ENCODE assay signal across 1 cellular context in the genomic region with DNA sequence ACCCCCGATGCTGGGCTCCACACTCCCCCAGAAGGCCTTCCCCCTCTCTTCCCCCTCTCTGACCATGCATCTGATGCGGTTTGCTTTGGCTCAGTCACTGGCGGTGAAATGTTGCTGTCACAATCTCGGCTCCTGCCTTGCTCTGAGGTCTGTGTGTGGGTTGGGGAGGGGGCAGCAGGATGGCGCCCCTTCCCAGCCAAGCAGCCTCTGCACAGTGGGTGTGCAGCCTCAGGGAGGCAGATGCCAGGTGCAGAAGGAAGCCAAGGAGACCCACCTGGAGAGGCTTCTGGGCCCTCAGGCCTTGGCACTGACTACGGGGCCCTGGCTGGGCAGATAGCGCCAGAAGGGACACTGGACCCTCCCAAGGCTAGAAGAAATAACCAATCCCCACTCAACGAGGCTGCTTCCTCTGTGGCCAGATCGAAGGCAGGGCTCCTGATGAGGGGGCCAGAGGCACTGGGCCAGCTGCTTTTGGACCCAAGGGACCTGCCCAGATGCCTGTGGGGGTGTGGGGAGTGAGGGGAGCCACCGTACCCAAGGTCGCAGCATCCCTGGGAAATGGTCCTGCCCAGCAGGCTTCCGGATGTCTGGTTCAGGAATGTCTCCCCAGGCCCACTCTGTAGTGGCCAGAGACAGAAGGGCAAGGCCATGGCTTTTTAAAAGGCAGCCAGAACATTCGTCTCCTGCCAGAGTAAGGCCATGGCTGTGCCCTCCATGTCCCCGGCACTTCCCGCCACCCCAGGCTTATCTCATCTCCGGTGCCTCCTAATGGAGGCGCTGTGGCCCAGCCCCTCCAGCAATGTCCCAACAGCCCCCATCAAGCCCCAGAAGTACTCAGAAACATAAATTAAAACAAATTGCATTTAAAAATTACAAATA.
A peak's percentile ranks its signal among the peaks of the same experiment; 100 is the strongest.
TF ChIP-seq lines count a peak whose summit lies in the region.

No MANE protein-coding gene starts in this region.

TF ChIP-seq in HEK293, 187 proteins besides CTCF, POLR2A, EP300 and RAD21 (continued from another document):
- TF ChIP-seq ZIC2 (tag by site-specific recombination; IDR thresholded peaks at IDR 0.05): no peak
- TF ChIP-seq ZFHX2 (tag by site-specific recombination; conservative IDR thresholded peaks at IDR 0.05): peak; percentile 76
- TF ChIP-seq, protein P1, sequence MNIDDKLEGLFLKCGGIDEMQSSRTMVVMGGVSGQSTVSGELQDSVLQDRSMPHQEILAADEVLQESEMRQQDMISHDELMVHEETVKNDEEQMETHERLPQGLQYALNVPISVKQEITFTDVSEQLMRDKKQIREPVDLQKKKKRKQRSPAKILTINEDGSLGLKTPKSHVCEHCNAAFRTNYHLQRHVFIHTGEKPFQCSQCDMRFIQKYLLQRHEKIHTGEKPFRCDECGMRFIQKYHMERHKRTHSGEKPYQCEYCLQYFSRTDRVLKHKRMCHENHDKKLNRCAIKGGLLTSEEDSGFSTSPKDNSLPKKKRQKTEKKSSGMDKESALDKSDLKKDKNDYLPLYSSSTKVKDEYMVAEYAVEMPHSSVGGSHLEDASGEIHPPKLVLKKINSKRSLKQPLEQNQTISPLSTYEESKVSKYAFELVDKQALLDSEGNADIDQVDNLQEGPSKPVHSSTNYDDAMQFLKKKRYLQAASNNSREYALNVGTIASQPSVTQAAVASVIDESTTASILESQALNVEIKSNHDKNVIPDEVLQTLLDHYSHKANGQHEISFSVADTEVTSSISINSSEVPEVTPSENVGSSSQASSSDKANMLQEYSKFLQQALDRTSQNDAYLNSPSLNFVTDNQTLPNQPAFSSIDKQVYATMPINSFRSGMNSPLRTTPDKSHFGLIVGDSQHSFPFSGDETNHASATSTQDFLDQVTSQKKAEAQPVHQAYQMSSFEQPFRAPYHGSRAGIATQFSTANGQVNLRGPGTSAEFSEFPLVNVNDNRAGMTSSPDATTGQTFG (tag by site-specific recombination; IDR thresholded peaks at IDR 0.05; ENCODE audit: borderline replicate concordance): no peak
- TF ChIP-seq ZNF501 (tag by site-specific recombination; IDR thresholded peaks at IDR 0.05): no peak
- peak; percentile 74 for TF ChIP-seq ZNF341 (tag by site-specific recombination; IDR thresholded peaks at IDR 0.05; ENCODE audit: low read depth)
- TF ChIP-seq ZNF335 (tag by site-specific recombination; conservative IDR thresholded peaks at IDR 0.05): no peak
- TF ChIP-seq ZNF791 (tag by site-specific recombination; IDR thresholded peaks at IDR 0.05): no peak
- TF ChIP-seq, protein P2, sequence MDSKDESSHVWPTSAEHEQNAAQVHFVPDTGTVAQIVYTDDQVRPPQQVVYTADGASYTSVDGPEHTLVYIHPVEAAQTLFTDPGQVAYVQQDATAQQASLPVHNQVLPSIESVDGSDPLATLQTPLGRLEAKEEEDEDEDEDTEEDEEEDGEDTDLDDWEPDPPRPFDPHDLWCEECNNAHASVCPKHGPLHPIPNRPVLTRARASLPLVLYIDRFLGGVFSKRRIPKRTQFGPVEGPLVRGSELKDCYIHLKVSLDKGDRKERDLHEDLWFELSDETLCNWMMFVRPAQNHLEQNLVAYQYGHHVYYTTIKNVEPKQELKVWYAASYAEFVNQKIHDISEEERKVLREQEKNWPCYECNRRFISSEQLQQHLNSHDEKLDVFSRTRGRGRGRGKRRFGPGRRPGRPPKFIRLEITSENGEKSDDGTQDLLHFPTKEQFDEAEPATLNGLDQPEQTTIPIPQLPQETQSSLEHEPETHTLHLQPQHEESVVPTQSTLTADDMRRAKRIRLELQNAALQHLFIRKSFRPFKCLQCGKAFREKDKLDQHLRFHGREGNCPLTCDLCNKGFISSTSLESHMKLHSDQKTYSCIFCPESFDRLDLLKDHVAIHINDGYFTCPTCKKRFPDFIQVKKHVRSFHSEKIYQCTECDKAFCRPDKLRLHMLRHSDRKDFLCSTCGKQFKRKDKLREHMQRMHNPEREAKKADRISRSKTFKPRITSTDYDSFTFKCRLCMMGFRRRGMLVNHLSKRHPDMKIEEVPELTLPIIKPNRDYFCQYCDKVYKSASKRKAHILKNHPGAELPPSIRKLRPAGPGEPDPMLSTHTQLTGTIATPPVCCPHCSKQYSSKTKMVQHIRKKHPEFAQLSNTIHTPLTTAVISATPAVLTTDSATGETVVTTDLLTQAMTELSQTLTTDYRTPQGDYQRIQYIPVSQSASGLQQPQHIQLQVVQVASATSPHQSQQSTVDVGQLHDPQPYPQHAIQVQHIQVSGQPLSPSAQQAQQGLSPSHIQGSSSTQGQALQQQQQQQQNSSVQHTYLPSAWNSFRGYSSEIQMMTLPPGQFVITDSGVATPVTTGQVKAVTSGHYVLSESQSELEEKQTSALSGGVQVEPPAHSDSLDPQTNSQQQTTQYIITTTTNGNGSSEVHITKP (tag by site-specific recombination; IDR thresholded peaks at IDR 0.05): peak; percentile 53
- TF ChIP-seq MZF1 (tag by site-specific recombination; IDR thresholded peaks at IDR 0.05; ENCODE audit: borderline replicate concordance): no peak
- TF ChIP-seq ZNF521 (tag by site-specific recombination; IDR thresholded peaks at IDR 0.05): no peak
- TF ChIP-seq ZBTB21 (tag by site-specific recombination; IDR thresholded peaks at IDR 0.05): no peak
- TF ChIP-seq ZNF544 (tag by site-specific recombination; IDR thresholded peaks at IDR 0.05): no peak
- 0 out of 2 replicates have a peak, but pooled peaks have one; percentile 36 for TF ChIP-seq YY1 (tag by site-specific recombination; IDR thresholded peaks at IDR 0.05)
- TF ChIP-seq ZNF19 (tag by site-specific recombination; IDR thresholded peaks at IDR 0.05; ENCODE audit: low read depth): no peak
- TF ChIP-seq ZNF404 (tag by site-specific recombination; IDR thresholded peaks at IDR 0.05): no peak
- TF ChIP-seq ZEB2 (tag by site-specific recombination; IDR thresholded peaks at IDR 0.05): no peak
- TF ChIP-seq ZNF121 (tag by site-specific recombination; IDR thresholded peaks at IDR 0.05): no peak
- 0 out of 2 replicates have a peak, but pooled peaks have one; percentile 12 for TF ChIP-seq ZBTB48 (tag by site-specific recombination; IDR thresholded peaks at IDR 0.05)
- no peak for TF ChIP-seq KLF9 (tag by site-specific recombination; IDR thresholded peaks at IDR 0.05; ENCODE audit: low read depth)
- no peak for TF ChIP-seq ZNF707 (tag by site-specific recombination; IDR thresholded peaks at IDR 0.05)
- TF ChIP-seq ZNF366 (tag by site-specific recombination; conservative IDR thresholded peaks at IDR 0.05): no peak
- no peak for TF ChIP-seq ZNF37A (tag by site-specific recombination; IDR thresholded peaks at IDR 0.05)
- TF ChIP-seq EGR2 (tag by site-specific recombination; IDR thresholded peaks at IDR 0.05; ENCODE audit: low read depth): peak; percentile 69
